In the genomic region with DNA sequence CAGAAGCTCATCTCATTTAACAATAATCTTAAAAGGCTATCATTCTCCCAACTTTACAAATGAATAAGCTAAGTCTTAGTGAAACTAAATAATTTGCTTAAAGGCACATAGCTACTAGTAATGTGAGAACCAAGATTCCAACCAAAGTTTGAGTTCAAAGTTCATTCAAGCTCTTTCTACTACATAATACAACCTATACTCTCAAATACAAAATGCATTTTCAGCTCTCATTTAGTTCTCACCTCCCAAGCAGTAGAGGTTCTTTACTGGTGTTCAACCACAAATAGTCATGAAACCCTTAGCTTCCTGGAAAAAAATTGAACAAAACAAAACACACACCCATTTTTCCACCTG, we compare ENCODE assay signal across 12 cellular contexts. TPM values are rescaled to one million over a fixed set of nuclear protein-coding genes. Genes with fewer than 3 reads are reported as not detected.
DNase-seq lines count a peak whose midpoint lies in the region; ATAC-seq and TF ChIP-seq lines count a peak whose summit lies in the region.
"Had no signal": no experiment of that assay in that cellular context is flagged by ENCODE, and none has a peak within 500 bp of the region (broad histone marks: within the 10 kb centered on the region; RNA-seq: fewer than 3 reads in every experiment).

No MANE protein-coding gene starts in this region.

- H3K27me3 ChIP-seq in GM23248 (replicated peaks; ENCODE audit: insufficient read depth) (no peaks in the 10 kb centered on the region), neural progenitor cell (no peaks in the 10 kb centered on the region), left ventricle myocardium inferior (ENCODE audit: low read depth) (no peaks in the 10 kb centered on the region)
- H3K27me3 ChIP-seq: SJSA1 had no signal

- no peaks in the 10 kb centered on the region for H3K27me3 Mint-ChIP-seq in activated CD8-positive, alpha-beta memory T cell treated with anti-CD3 and anti-CD28 coated beads, Interleukin-2, amount 10 ng/mL, durations not matched to agents 7 days and 5 days
- no peaks in the 10 kb centered on the region for H3K27me3 Mint-ChIP-seq in neural progenitor cell (ENCODE audit: insufficient read depth, low read depth)

- peaks cover 39% of the 10 kb centered on the region for H3K4me1 Mint-ChIP-seq in activated CD8-positive, alpha-beta memory T cell treated with anti-CD3 and anti-CD28 coated beads, Interleukin-2, amount 10 ng/mL, durations not matched to agents 7 days and 5 days
- H3K4me1 Mint-ChIP-seq in stimulated activated effector memory CD8-positive, alpha-beta T cell treated with anti-CD3 and anti-CD28 coated beads, Interleukin-12 subunit alpha, Interleukin-12 subunit beta, amount 100 ng/mL, for 72 hours, result peaks cover 13% of the 10 kb centered on the region
- no peaks in the 10 kb centered on the region for H3K4me1 Mint-ChIP-seq in neural progenitor cell

- no peaks in the 10 kb centered on the region for H4K20me1 ChIP-seq in GM23248 (ENCODE audit: insufficient read depth)
- no peaks in the 10 kb centered on the region for H4K20me1 ChIP-seq in neural progenitor cell (ENCODE audit: low read depth)

- in situ Hi-C loops in GM23248 (cut with MboI), result no loop called here

- no peak overlapping the region for H3K27ac Mint-ChIP-seq in activated CD8-positive, alpha-beta memory T cell treated with anti-CD3 and anti-CD28 coated beads, Interleukin-2, amount 10 ng/mL, durations not matched to agents 7 days and 5 days
- no peak overlapping the region for H3K27ac Mint-ChIP-seq in stimulated activated effector memory CD8-positive, alpha-beta T cell treated with anti-CD3 and anti-CD28 coated beads, Interleukin-12 subunit alpha, Interleukin-12 subunit beta, amount 100 ng/mL, for 72 hours
- H3K27ac Mint-ChIP-seq in neural progenitor cell, result no peak overlapping the region

- H3K9me2 ChIP-seq in GM23248 (ENCODE audit: insufficient read depth), result no peaks in the 10 kb centered on the region

- H3K9me3 Mint-ChIP-seq in activated CD8-positive, alpha-beta memory T cell treated with anti-CD3 and anti-CD28 coated beads, Interleukin-2, amount 10 ng/mL, durations not matched to agents 7 days and 5 days (ENCODE audit: low read depth), result no peaks in the 10 kb centered on the region
- H3K9me3 Mint-ChIP-seq in stimulated activated effector memory CD8-positive, alpha-beta T cell treated with anti-CD3 and anti-CD28 coated beads, Interleukin-12 subunit alpha, Interleukin-12 subunit beta, amount 100 ng/mL, for 72 hours, result no peaks in the 10 kb centered on the region
- H3K9me3 Mint-ChIP-seq in neural progenitor cell, result peaks cover 16% of the 10 kb centered on the region

- H3F3A ChIP-seq in GM23248 (ENCODE audit: insufficient read depth) (no peaks in the 10 kb centered on the region), neural progenitor cell (ENCODE audit: low read depth) (no peaks in the 10 kb centered on the region)

- H3K27ac ChIP-seq in GM23248 (peak overlapping the region; percentile 75), neural progenitor cell (no peak overlapping the region), left ventricle myocardium inferior (replicated peaks) (no peak overlapping the region)
- H3K27ac ChIP-seq: A549 had no signal

- no peak overlapping the region for H3K4me3 Mint-ChIP-seq in activated CD8-positive, alpha-beta memory T cell treated with anti-CD3 and anti-CD28 coated beads, Interleukin-2, amount 10 ng/mL, durations not matched to agents 7 days and 5 days
- no peak overlapping the region for H3K4me3 Mint-ChIP-seq in stimulated activated effector memory CD8-positive, alpha-beta T cell treated with anti-CD3 and anti-CD28 coated beads, Interleukin-12 subunit alpha, Interleukin-12 subunit beta, amount 100 ng/mL, for 72 hours
- H3K4me3 Mint-ChIP-seq in neural progenitor cell, result no peak overlapping the region

- no peak for DNase-seq in activated CD8-positive, alpha-beta memory T cell treated with anti-CD3 and anti-CD28 coated beads, Interleukin-2, amount 10 ng/mL, durations not matched to agents 7 days and 5 days
- no peak for DNase-seq in activated CD8-positive, alpha-beta memory T cell treated with anti-CD3 and anti-CD28 coated beads for 24 hours
- DNase-seq in GM23248, result no peak
- DNase-seq in stimulated activated effector memory CD8-positive, alpha-beta T cell treated with anti-CD3 and anti-CD28 coated beads, Interleukin-12 subunit alpha, Interleukin-12 subunit beta, amount 100 ng/mL, for 72 hours (ENCODE audit: low spot score in 2 of 2), result no peak
- DNase-seq in NCI-H1048 (lab: John Stamatoyannopoulos, UW), result no peak
- no peak for DNase-seq in neural progenitor cell (ENCODE audit: low spot score)
- no peak for DNase-seq in left ventricle myocardium inferior
- DNase-seq: kidney, NCI-H1105 treated with DMSO at 0.1 percent for 48 hours had no signal

- peak; percentile 17 for ATAC-seq in activated CD8-positive, alpha-beta memory T cell treated with anti-CD3 and anti-CD28 coated beads, Interleukin-2, amount 10 ng/mL, durations not matched to agents 7 days and 5 days
- peak; percentile 22 for ATAC-seq in HG03457 (IDR thresholded peaks at IDR 0.05; ENCODE audit: unreplicated experiment)
- peak; percentile 47 for ATAC-seq in stimulated activated effector memory CD8-positive, alpha-beta T cell treated with anti-CD3 and anti-CD28 coated beads, Interleukin-12 subunit alpha, Interleukin-12 subunit beta, amount 100 ng/mL, for 72 hours
- ATAC-seq: A549 had no signal

- H3K4me3 ChIP-seq in GM23248, result peak overlapping the region; percentile 70
- no peak overlapping the region for H3K4me3 ChIP-seq in neural progenitor cell
- H3K4me3 ChIP-seq in left ventricle myocardium inferior, result no peak overlapping the region
- H3K4me3 ChIP-seq: A549 had no signal

- H3K4me1 ChIP-seq in GM23248 (ENCODE audit: insufficient read depth), result no peaks in the 10 kb centered on the region
- H3K4me1 ChIP-seq in neural progenitor cell, result peaks cover 11% of the 10 kb centered on the region
- H3K4me1 ChIP-seq in left ventricle myocardium inferior, result no peaks in the 10 kb centered on the region
- H3K4me1 ChIP-seq: A549 had no signal

- H3K36me3 ChIP-seq in GM23248 (ENCODE audit: low read depth), result no peaks in the 10 kb centered on the region
- H3K36me3 ChIP-seq in neural progenitor cell, result peaks cover 5% of the 10 kb centered on the region
- H3K36me3 ChIP-seq in left ventricle myocardium inferior, result no peaks in the 10 kb centered on the region
- H3K36me3 ChIP-seq: SJSA1 had no signal

- H3K9ac ChIP-seq in GM23248 (peak overlapping the region; percentile 79; the same call in 1 of the 2 replicates), neural progenitor cell (no peak overlapping the region)

- peaks cover 82% of the 10 kb centered on the region for H3K79me2 ChIP-seq in GM23248 (ENCODE audit: insufficient read depth)
- peaks cover 18% of the 10 kb centered on the region for H3K79me2 ChIP-seq in neural progenitor cell (ENCODE audit: low read depth)

- peak overlapping the region; percentile 76; the same call in 1 of the 2 replicates for H2AFZ ChIP-seq in GM23248
- H2AFZ ChIP-seq in neural progenitor cell (replicated peaks), result no peak overlapping the region

- no peaks in the 10 kb centered on the region for H3K9me3 ChIP-seq in GM23248 (ENCODE audit: low read depth)
- H3K9me3 ChIP-seq in neural progenitor cell (ENCODE audit: low read depth), result no peaks in the 10 kb centered on the region
- H3K9me3 ChIP-seq in left ventricle myocardium inferior (replicated peaks), result peaks cover 21% of the 10 kb centered on the region

- no peak for TF ChIP-seq CTCF in neural progenitor cell (IDR thresholded peaks at IDR 0.05)
- no peak for TF ChIP-seq CTCF in left ventricle myocardium inferior (IDR thresholded peaks at IDR 0.05; ENCODE audit: borderline replicate concordance)

- H3K36me3 Mint-ChIP-seq in activated CD8-positive, alpha-beta memory T cell treated with anti-CD3 and anti-CD28 coated beads, Interleukin-2, amount 10 ng/mL, durations not matched to agents 7 days and 5 days, result peaks cover 27% of the 10 kb centered on the region
- peaks cover 7% of the 10 kb centered on the region for H3K36me3 Mint-ChIP-seq in stimulated activated effector memory CD8-positive, alpha-beta T cell treated with anti-CD3 and anti-CD28 coated beads, Interleukin-12 subunit alpha, Interleukin-12 subunit beta, amount 100 ng/mL, for 72 hours
- peaks cover 12% of the 10 kb centered on the region for H3K36me3 Mint-ChIP-seq in neural progenitor cell

- CTCF ChIA-PET in activated CD8-positive, alpha-beta memory T cell treated with anti-CD3 and anti-CD28 coated beads, Interleukin-2, amount 10 ng/mL, durations not matched to agents 7 days and 5 days (lab: Charles Lee), result interaction anchor here (0.9 to 6.0 kb wide), 8 partner anchors 9 to 196 kb away, joined by 3 to 58 read pairs (median 4); partner anchors contain the start of gene DDHD1

- intact Hi-C loops in left ventricle myocardium inferior (cut with micrococcal nuclease), result no loop called here

- H3K4me2 ChIP-seq in GM23248 (ENCODE audit: unreplicated experiment) (peak overlapping the region; percentile 89), neural progenitor cell (no peak overlapping the region)
- H3K4me2 ChIP-seq: A549 had no signal

RNA-seq across cellular contexts. Expression of gene DDHD1, which starts 43.5 kb away (rescaled TPM):
- total RNA-seq in activated CD8-positive, alpha-beta memory T cell treated with anti-CD3 and anti-CD28 coated beads, Interleukin-2, amount 10 ng/mL, durations not matched to agents 7 days and 5 days, result 10 to 100 TPM; 70.7 to 80.5 TPM
- total RNA-seq in GM23248 (2014; rRNA removed; shearing (Covaris generic)), result 15.8 and 16.8 TPM in 2 replicates
- polyA plus RNA-seq in GM23248 (2016; fragmentation: Nextera tagmentation; extraction: Ambion mirVana), result 8.6 and 10.5 TPM in 2 replicates
- total RNA-seq in neural progenitor cell (ENCODE audit: low replicate concordance), result 20.2 and 30.2 TPM in 2 replicates
- 6.7 TPM for total RNA-seq in left ventricle myocardium inferior
